14 cellular contexts compared by ENCODE assay signal in the genomic region with DNA sequence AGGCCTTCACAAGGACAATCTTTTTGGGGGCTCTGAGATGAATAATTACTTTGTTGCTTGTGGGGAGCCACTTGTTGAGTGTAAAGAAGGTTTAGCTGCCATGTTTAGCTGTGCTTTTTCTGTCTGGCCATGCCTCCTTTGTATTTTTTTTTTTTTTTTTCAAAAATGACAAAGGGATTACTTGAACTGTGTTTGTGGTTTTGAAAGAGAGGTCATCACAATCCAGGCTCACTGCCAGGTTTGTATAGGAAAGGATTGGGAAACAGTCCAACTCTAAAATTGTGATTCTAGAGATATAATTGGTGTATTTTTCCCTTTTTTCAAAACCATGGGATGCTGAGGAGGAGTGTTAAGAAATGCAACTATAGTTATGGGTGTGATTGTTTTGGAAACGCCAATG. TPM values are rescaled to one million over a fixed set of nuclear protein-coding genes. Genes with fewer than 3 reads are reported as not detected.
DNase-seq lines count a peak whose midpoint lies in the region; ATAC-seq and TF ChIP-seq lines count a peak whose summit lies in the region.
"Had no signal": no experiment of that assay in that cellular context is flagged by ENCODE, and none has a peak within 500 bp of the region (broad histone marks: within the 10 kb centered on the region; RNA-seq: fewer than 3 reads in every experiment).

No MANE protein-coding gene starts in this region.

- H2BK5ac ChIP-seq in H9 (ENCODE audit: insufficient read length, low read length), result no peak overlapping the region

- BruUV-seq in mammary epithelial cell (replicated peaks; lab: Mats Ljungman, UMichigan), result no TSS peak

- H3K4ac ChIP-seq in H9 (ENCODE audit: low read depth, low read length), result no peak overlapping the region

- H4K20me1 ChIP-seq in mammary epithelial cell (ENCODE audit: insufficient read depth, low read length) (no peaks in the 10 kb centered on the region), H9 (ENCODE audit: control insufficient read depth, insufficient read depth, insufficient read length) (no peaks in the 10 kb centered on the region)

- intact Hi-C loops in mammary epithelial cell (cut with micrococcal nuclease), result no loop called here

- H3K4me3 Mint-ChIP-seq in activated naive CD4-positive, alpha-beta T cell treated with anti-CD3 and anti-CD28 coated beads, Interleukin-2, amount 10 ng/mL, durations not matched to agents 7 days and 5 days, result no peak overlapping the region
- no peak overlapping the region for H3K4me3 Mint-ChIP-seq in H9

- H2BK120ac ChIP-seq in H9 (ENCODE audit: low read depth, low read length, poor library complexity, severe bottlenecking), result no peak overlapping the region

- no peak overlapping the region for H4K91ac ChIP-seq in H9 (ENCODE audit: insufficient read length, low read depth, low read length)

- peak overlapping the region; percentile 37 for H3K4me2 ChIP-seq in mammary epithelial cell (ENCODE audit: insufficient read depth, low read depth, low read length)
- H3K4me2 ChIP-seq in H9 (ENCODE audit: insufficient read depth, insufficient read length, low read length), result no peak overlapping the region

- H3K27ac ChIP-seq in mammary epithelial cell (ENCODE audit: insufficient read depth, low read depth, low read length), result no peak overlapping the region
- H3K27ac ChIP-seq in H9 (ENCODE audit: insufficient read length, low read depth, low read length), result no peak overlapping the region

- dilution Hi-C loops in mammary epithelial cell (cut with HindIII; ENCODE audit: low sequenced_read_pairs), result no loop called here

- no peak overlapping the region for H2AK5ac ChIP-seq in H9 (ENCODE audit: insufficient read length, low read length)

- in situ Hi-C loops in mammary epithelial cell (cut with MboI; ENCODE audit: low sequenced_read_pairs in 2 of 2), result no loop called here

- peaks cover 69% of the 10 kb centered on the region for H3K4me1 Mint-ChIP-seq in activated naive CD4-positive, alpha-beta T cell treated with anti-CD3 and anti-CD28 coated beads, Interleukin-2, amount 10 ng/mL, durations not matched to agents 7 days and 5 days
- peaks cover 11 to 13% of the 10 kb centered on the region in 2 experiments for H3K4me1 Mint-ChIP-seq in H9

- no peak overlapping the region for H2BK12ac ChIP-seq in H9 (ENCODE audit: insufficient read length, low read depth, low read length)

- no peaks in the 10 kb centered on the region for H3K27me3 Mint-ChIP-seq in activated naive CD4-positive, alpha-beta T cell treated with anti-CD3 and anti-CD28 coated beads, Interleukin-2, amount 10 ng/mL, durations not matched to agents 7 days and 5 days
- peaks cover 12% of the 10 kb centered on the region for H3K27me3 Mint-ChIP-seq in H9 (ENCODE audit: low read depth)

- H3K14ac ChIP-seq in H9 (ENCODE audit: insufficient read depth, low read length), result no peak overlapping the region

- H2AFZ ChIP-seq in mammary epithelial cell (ENCODE audit: low read depth, low read length) (no peak overlapping the region), H9 (ENCODE audit: low read length) (no peak overlapping the region)

- no peaks in the 10 kb centered on the region for H3K9me3 Mint-ChIP-seq in activated naive CD4-positive, alpha-beta T cell treated with anti-CD3 and anti-CD28 coated beads, Interleukin-2, amount 10 ng/mL, durations not matched to agents 7 days and 5 days
- H3K9me3 Mint-ChIP-seq in H9, result no peaks in the 10 kb centered on the region

- peak; percentile 19 for DNase-seq in NCI-H2107 treated with DMSO at 0.1 percent for 48 hours (lab: John Stamatoyannopoulos, UW; ENCODE audit: unreplicated experiment)
- DNase-seq in NCI-H2107 (lab: John Stamatoyannopoulos, UW), result no peak
- peak; percentile 73 for DNase-seq in NCI-H2196 (lab: John Stamatoyannopoulos, UW; ENCODE audit: unreplicated experiment)
- DNase-seq in mammary epithelial cell, result peak; percentile 80
- peak; percentile 67 for DNase-seq in stromal cell of bone marrow (ENCODE audit: low read depth)
- DNase-seq in activated naive CD4-positive, alpha-beta T cell treated with anti-CD3 and anti-CD28 coated beads, Interleukin-2, amount 10 ng/mL, durations not matched to agents 7 days and 5 days, result no peak
- no peak for DNase-seq in H9
- DNase-seq: activated gamma-delta T cell treated with Interleukin-2 at 50 U/mL for 16 hours; cortex of kidney; glutamatergic neuron; NCI-H2171 treated with DMSO at 0.1 percent for 48 hours; stimulated activated naive CD4-positive, alpha-beta T cell treated with Interleukin-2 at 50 U/mL for 16 hours had no signal

- H3K79me2 ChIP-seq in mammary epithelial cell (ENCODE audit: insufficient read depth, low read length) (no peaks in the 10 kb centered on the region), H9 (ENCODE audit: insufficient read depth, low read length) (no peaks in the 10 kb centered on the region)

- H3K9me3 ChIP-seq in mammary epithelial cell (replicated peaks; ENCODE audit: insufficient read depth, low read length) (no peaks in the 10 kb centered on the region), H9 (ENCODE audit: control insufficient read depth, low read depth, low read length) (no peaks in the 10 kb centered on the region)

- H3K36me3 ChIP-seq in mammary epithelial cell (ENCODE audit: insufficient read depth, low read length), result no peaks in the 10 kb centered on the region

- CTCF ChIA-PET in mammary epithelial cell (lab: Charles Lee; ENCODE audit: low non-redundant PET), result no interaction called here
- CTCF ChIA-PET in activated naive CD4-positive, alpha-beta T cell treated with anti-CD3 and anti-CD28 coated beads, Interleukin-2, amount 10 ng/mL, durations not matched to agents 7 days and 5 days (lab: Charles Lee), result no interaction called here

- H3T11ph ChIP-seq in H9 (ENCODE audit: low read length), result no peak overlapping the region

- no peak overlapping the region for H4K8ac ChIP-seq in H9 (replicated peaks; ENCODE audit: insufficient read length, low read depth, low read length)

- no peak overlapping the region for H3K18ac ChIP-seq in H9 (ENCODE audit: insufficient read length, low read depth, low read length)

- H3K9ac ChIP-seq in mammary epithelial cell (ENCODE audit: insufficient read depth, low read length) (no peak overlapping the region), H9 (ENCODE audit: extremely low read depth, insufficient read length, low read length) (no peak overlapping the region)

- H3K79me1 ChIP-seq in H9 (ENCODE audit: insufficient read depth, low read depth, low read length, poor library complexity, severe bottlenecking), result no peaks in the 10 kb centered on the region

- H3K56ac ChIP-seq in H9 (ENCODE audit: insufficient read length, low read depth, low read length), result no peak overlapping the region

- no peak overlapping the region for H4K5ac ChIP-seq in H9 (ENCODE audit: insufficient read length, low read depth, low read length)

- H2BK20ac ChIP-seq in H9 (ENCODE audit: low read depth, low read length, poor library complexity, severe bottlenecking), result no peak overlapping the region

- H3K27me3 ChIP-seq in mammary epithelial cell (ENCODE audit: insufficient read depth, low read length) (peaks cover 3% of the 10 kb centered on the region), H9 (ENCODE audit: insufficient read depth, low read length) (no peaks in the 10 kb centered on the region)

- H3K4me3 ChIP-seq in mammary epithelial cell (replicated peaks in 1 of 3; ENCODE audit: insufficient read depth in 1 of 3, low read depth in 2 of 3, low read length in 3 of 3), result no peak overlapping the region

- no peak overlapping the region for H3K23ac ChIP-seq in H9 (ENCODE audit: insufficient read length, low read depth, low read length)

- no peak overlapping the region for H2BK15ac ChIP-seq in H9 (ENCODE audit: low read depth, low read length)

- 0% methylated on average over 1 of the region's 1 CpG for WGBS in mammary epithelial cell (ENCODE audit: low coverage, missing lambda C conversion rate)
- no CpG with 5 or more reads among the region's 1 CpG for whole genome bisulfite sequencing in H9 (ENCODE audit: extremely low coverage, insufficient read length, low lambda C conversion rate)

- peaks cover 44% of the 10 kb centered on the region for H3K36me3 Mint-ChIP-seq in activated naive CD4-positive, alpha-beta T cell treated with anti-CD3 and anti-CD28 coated beads, Interleukin-2, amount 10 ng/mL, durations not matched to agents 7 days and 5 days
- peaks cover 22 to 25% (median 23%) of the 10 kb centered on the region in 3 experiments for H3K36me3 Mint-ChIP-seq in H9 (ENCODE audit: insufficient read depth in 1 of 3, low read depth in 3 of 3)

- no peaks in the 10 kb centered on the region for H3K23me2 ChIP-seq in H9 (ENCODE audit: insufficient read length, low read depth, low read length, poor library complexity, severe bottlenecking)

- no peak overlapping the region for H3K27ac Mint-ChIP-seq in activated naive CD4-positive, alpha-beta T cell treated with anti-CD3 and anti-CD28 coated beads, Interleukin-2, amount 10 ng/mL, durations not matched to agents 7 days and 5 days
- H3K27ac Mint-ChIP-seq in H9, result no peak overlapping the region

- H3K4me1 ChIP-seq in mammary epithelial cell (ENCODE audit: insufficient read depth, low read length), result peaks cover 31% of the 10 kb centered on the region
- H3K4me1 ChIP-seq in H9 (ENCODE audit: insufficient read depth, low read length), result no peaks in the 10 kb centered on the region

- ATAC-seq in HG03520 (IDR thresholded peaks at IDR 0.05; ENCODE audit: unreplicated experiment), result no peak

- TF ChIP-seq CTCF in mammary epithelial cell (conservative IDR thresholded peaks at IDR 0.05 in 1 of 2, IDR thresholded peaks at IDR 0.05 in 1 of 2; ENCODE audit: extremely low read depth in 1 of 2, insufficient read depth in 1 of 2, low read depth in 1 of 2, low read length in 2 of 2) (no peak), H9 (conservative IDR thresholded peaks at IDR 0.05) (no peak)

RNA-seq across cellular contexts. Expression of a gene that starts 4.3 kb away (rescaled TPM):
- total RNA-seq in mammary epithelial cell (1 to 10 TPM in 1 of 2 donors, under 1 TPM in 1; 0.28 to 1.3 TPM), H9 (2021) (16.1 and 16.3 TPM in 2 replicates)
- polyA plus RNA-seq in mammary epithelial cell, result 0.17 TPM
- not detected for polyA minus RNA-seq in mammary epithelial cell
- total RNA-seq: HT-29 had no signal

RNA-seq across cellular contexts. Expression of a gene that starts 6.2 kb away (rescaled TPM):
- total RNA-seq in mammary epithelial cell, result 10 to 100 TPM in 1 of 2 donors, 1 to 10 TPM in 1; 1.2 to 21.1 TPM
- polyA plus RNA-seq in mammary epithelial cell, result 34.5 TPM
- polyA minus RNA-seq in mammary epithelial cell, result 46.3 TPM
- total RNA-seq in H9 (2021), result 52.9 and 55.8 TPM in 2 replicates

RNA-seq across cellular contexts. Expression of a gene that starts 24.1 kb away (rescaled TPM):
- 10 to 100 TPM; 45.5 to 93.8 TPM for total RNA-seq in mammary epithelial cell
- 108 TPM for polyA plus RNA-seq in mammary epithelial cell
- polyA minus RNA-seq in mammary epithelial cell, result 191 TPM
- total RNA-seq in H9 (2021), result 215 and 218 TPM in 2 replicates

Comparison
In these comparisons a context has a peak if more than half of its experiments do, and no peak if none do; other contexts are left out.
1. DNase-seq: peak in NCI-H2107 treated with DMSO at 0.1 percent for 48 hours (single experiment), NCI-H2196 (single experiment), mammary epithelial cell (single experiment) and stromal cell of bone marrow (single experiment); none in NCI-H2107 (single experiment), activated naive CD4-positive, alpha-beta T cell treated with anti-CD3 and anti-CD28 coated beads, Interleukin-2, amount 10 ng/mL, durations not matched to agents 7 days and 5 days (single experiment) and H9 (single experiment).